Comparison of ENCODE assay signal across 13 cellular contexts in the genomic region with DNA sequence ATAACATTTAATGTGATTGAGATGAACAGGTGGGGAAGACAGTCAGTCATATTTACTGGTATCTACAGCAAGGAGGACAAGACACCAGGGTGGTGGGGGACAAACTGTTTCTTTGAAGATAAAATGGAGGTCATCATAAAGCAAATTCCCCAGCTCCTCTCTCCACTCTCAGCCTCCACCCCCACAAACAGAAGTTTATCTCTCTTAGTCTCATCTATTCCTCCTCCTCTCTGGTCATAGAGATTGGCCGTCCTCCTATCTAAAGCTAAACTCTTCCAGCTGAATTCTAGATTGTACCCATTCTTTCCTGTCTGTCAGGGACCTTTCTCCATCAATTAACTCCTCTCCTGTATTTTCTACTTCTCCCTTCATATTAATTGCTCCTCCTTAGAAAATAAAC.
DNase-seq lines count a peak whose midpoint lies in the region; ATAC-seq and TF ChIP-seq lines count a peak whose summit lies in the region.
"Had no signal": no experiment of that assay in that cellular context is flagged by ENCODE, and none has a peak within 500 bp of the region (broad histone marks: within the 10 kb centered on the region; RNA-seq: fewer than 3 reads in every experiment).

No MANE protein-coding gene starts in this region.

- H3K36me3 ChIP-seq in osteoblast (ENCODE audit: insufficient read depth, low read length) (no peaks in the 10 kb centered on the region), tibial nerve (no peaks in the 10 kb centered on the region)
- H3K36me3 ChIP-seq: BE2C had no signal

- H3K4me1 ChIP-seq in osteoblast (ENCODE audit: insufficient read depth, low read length): no peaks in the 10 kb centered on the region
- no peaks in the 10 kb centered on the region for H3K4me1 ChIP-seq in tibial nerve
- H3K4me1 ChIP-seq: BE2C, Caco-2 had no signal

- H3K4me3 Mint-ChIP-seq in CD4-positive, alpha-beta T cell: no peak overlapping the region
- H3K4me3 Mint-ChIP-seq: CD4-positive, CD25-positive, alpha-beta regulatory T cell; H9 had no signal

- TF ChIP-seq POLR2A in tibial nerve (IDR thresholded peaks at IDR 0.05): no peak

- no peaks in the 10 kb centered on the region for H3K79me2 ChIP-seq in osteoblast (ENCODE audit: insufficient read depth, low read length)

- intact Hi-C loops in CD4-positive, alpha-beta T cell (cut with DNase I, micrococcal nuclease): no loop called here

- H4K20me1 ChIP-seq in osteoblast (ENCODE audit: insufficient read depth, low read length): no peaks in the 10 kb centered on the region

- no peaks in the 10 kb centered on the region for H3K9me3 Mint-ChIP-seq in CD4-positive, alpha-beta T cell
- H3K9me3 Mint-ChIP-seq: H9 had no signal

- no peak for ATAC-seq in GM21390 (IDR thresholded peaks at IDR 0.05; ENCODE audit: unreplicated experiment)
- no peak for ATAC-seq in CD4-positive, alpha-beta T cell (ENCODE audit: poor library complexity)
- no peak for ATAC-seq in GM21576 (IDR thresholded peaks at IDR 0.05; ENCODE audit: unreplicated experiment)

- no peak for TF ChIP-seq EP300 in tibial nerve (IDR thresholded peaks at IDR 0.05)

- H3K4me3 ChIP-seq in osteoblast (ENCODE audit: insufficient read depth, low read length): no peak overlapping the region
- no peak overlapping the region for H3K4me3 ChIP-seq in tibial nerve

- CTCF ChIA-PET in CD4-positive, alpha-beta T cell (lab: Charles Lee): no interaction called here

- H2AFZ ChIP-seq in osteoblast (ENCODE audit: low read length): no peak overlapping the region

- peaks cover 31% of the 10 kb centered on the region for H3K27me3 Mint-ChIP-seq in CD4-positive, alpha-beta T cell

- no peak for TF ChIP-seq CTCF in osteoblast (IDR thresholded peaks at IDR 0.05; ENCODE audit: extremely low read depth, low read depth, low read length)
- TF ChIP-seq CTCF in tibial nerve (IDR thresholded peaks at IDR 0.05): no peak
- no peak for TF ChIP-seq CTCF in CD4-positive, alpha-beta T cell (IDR thresholded peaks at IDR 0.05)

- H3K4me1 Mint-ChIP-seq in CD4-positive, alpha-beta T cell (ENCODE audit: low read depth): no peaks in the 10 kb centered on the region
- H3K4me1 Mint-ChIP-seq: CD4-positive, CD25-positive, alpha-beta regulatory T cell had no signal

- H3K27ac Mint-ChIP-seq in CD4-positive, alpha-beta T cell: no peak overlapping the region

- DNase-seq in caudate nucleus (lab: John Stamatoyannopoulos, UW) (no peak), myocyte (ENCODE audit: low read depth) (peak; percentile 2), osteoblast (ENCODE audit: insufficient read length, low spot score, missing footprints) (peak; percentile 65), tibial nerve (ENCODE audit: low spot score in 2 of 2) (no peak)
- DNase-seq in CD4-positive, alpha-beta T cell: no peak
- DNase-seq: ACHN; BE2C; Caco-2; CD4-positive, CD25-positive, alpha-beta regulatory T cell; H9 had no signal

- H3K36me3 Mint-ChIP-seq in CD4-positive, alpha-beta T cell (ENCODE audit: low read depth): no peaks in the 10 kb centered on the region
- H3K36me3 Mint-ChIP-seq: CD4-positive, CD25-positive, alpha-beta regulatory T cell had no signal

- no peak overlapping the region for H3K4me2 ChIP-seq in osteoblast (ENCODE audit: insufficient read depth, low read length)

- whole genome bisulfite sequencing in tibial nerve, 2 donors: 80 to 83% methylated on average over 1 of the region's 1 CpG

- H3K27me3 ChIP-seq in osteoblast (ENCODE audit: insufficient read depth, low read length) (no peaks in the 10 kb centered on the region), tibial nerve (no peaks in the 10 kb centered on the region)
- H3K27me3 ChIP-seq in CD4-positive, alpha-beta T cell (ENCODE audit: control insufficient read depth, insufficient read depth, low read length): peaks cover 4% of the 10 kb centered on the region
- H3K27me3 ChIP-seq: BE2C had no signal

- POLR2A ChIA-PET in CD4-positive, alpha-beta T cell (lab: Charles Lee): interaction anchor here (1.1 kb wide), 1 partner anchor 10 kb away, joined by 3 read pairs; no protein-coding TSS in a partner anchor

- H3K27ac ChIP-seq in caudate nucleus (ENCODE audit: low read depth, low read length) (peak overlapping the region; percentile 18), osteoblast (ENCODE audit: low read depth, low read length) (no peak overlapping the region), tibial nerve (peak overlapping the region in 1 of 4 donors; percentile 10)
- no peak overlapping the region for H3K27ac ChIP-seq in CD4-positive, alpha-beta T cell (ENCODE audit: low read depth, low read length)
- H3K27ac ChIP-seq: HL-60 had no signal

- H3K9me3 ChIP-seq in osteoblast (ENCODE audit: low read depth, low read length): no peaks in the 10 kb centered on the region
- H3K9me3 ChIP-seq in tibial nerve: no peaks in the 10 kb centered on the region
- H3K9me3 ChIP-seq in CD4-positive, alpha-beta T cell (ENCODE audit: control insufficient read depth, low read length): no peaks in the 10 kb centered on the region
- H3K9me3 ChIP-seq: BE2C, Caco-2 had no signal

Comparison
In these comparisons a context has a peak if more than half of its experiments do, and no peak if none do; other contexts are left out.
1. DNase-seq: peak in myocyte (single experiment) and osteoblast (single experiment); none in caudate nucleus (0 of 61), tibial nerve (0 of 2) and CD4-positive, alpha-beta T cell (0 of 10).